ENCODE assay signal across 1 cellular context in the genomic region with DNA sequence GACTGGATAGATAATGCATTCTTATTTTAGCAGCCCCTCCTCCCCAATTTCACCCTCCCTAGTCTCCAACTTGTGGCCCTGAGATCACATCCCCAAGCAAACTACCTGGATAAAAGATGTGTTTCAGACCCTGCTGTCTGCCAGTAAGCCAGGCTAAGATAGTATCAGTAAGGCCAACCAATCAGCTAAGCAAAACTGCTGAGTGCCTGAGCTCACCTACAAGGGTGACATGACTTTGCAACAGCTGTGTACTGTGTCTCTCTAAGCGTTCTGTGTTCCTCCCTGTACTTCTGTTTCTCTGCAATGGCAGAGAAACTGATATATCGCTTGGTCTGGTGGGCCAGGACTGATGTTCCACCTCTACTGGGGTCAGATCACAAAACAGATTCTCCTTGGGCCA.
TF ChIP-seq lines count a peak whose summit lies in the region.

No MANE protein-coding gene starts in this region.

TF ChIP-seq in H1, 55 proteins besides CTCF, POLR2A, EP300 and RAD21:
- TF ChIP-seq RNF2 (IDR thresholded peaks at IDR 0.05; ENCODE audit: borderline replicate concordance, low read depth, low read length, missing control alignments, poor library complexity, severe bottlenecking) = no peak
- no peak for TF ChIP-seq RXRA (IDR thresholded peaks at IDR 0.05; ENCODE audit: insufficient read depth, low read depth, low read length)
- no peak for TF ChIP-seq MAFK (IDR thresholded peaks at IDR 0.05; ENCODE audit: low read depth, low read length)
- no peak for TF ChIP-seq TAF7 (optimal IDR thresholded peaks at IDR 0.05; ENCODE audit: borderline replicate concordance, low read depth, low read length)
- no peak for TF ChIP-seq POU5F1 (IDR thresholded peaks at IDR 0.05; ENCODE audit: low read depth, low read length)
- TF ChIP-seq TBP (IDR thresholded peaks at IDR 0.05; ENCODE audit: low read depth, low read length) = no peak
